In genomic region chr9:112198646-112199045, GRCh38 we compare ENCODE assay signal across 1 cellular context.
TF ChIP-seq lines count a peak whose summit lies in the region.

No MANE protein-coding gene starts in this region.

TF ChIP-seq in IMR-90, 13 proteins besides CTCF, POLR2A, EP300 and RAD21:
- TF ChIP-seq RCOR1 (IDR thresholded peaks at IDR 0.05; ENCODE audit: insufficient replicate concordance, low read length) (no peak), MXI1 (IDR thresholded peaks at IDR 0.05; ENCODE audit: borderline replicate concordance, low read depth, low read length) (no peak)
